1 cellular context compared by ENCODE assay signal in the genomic region with DNA sequence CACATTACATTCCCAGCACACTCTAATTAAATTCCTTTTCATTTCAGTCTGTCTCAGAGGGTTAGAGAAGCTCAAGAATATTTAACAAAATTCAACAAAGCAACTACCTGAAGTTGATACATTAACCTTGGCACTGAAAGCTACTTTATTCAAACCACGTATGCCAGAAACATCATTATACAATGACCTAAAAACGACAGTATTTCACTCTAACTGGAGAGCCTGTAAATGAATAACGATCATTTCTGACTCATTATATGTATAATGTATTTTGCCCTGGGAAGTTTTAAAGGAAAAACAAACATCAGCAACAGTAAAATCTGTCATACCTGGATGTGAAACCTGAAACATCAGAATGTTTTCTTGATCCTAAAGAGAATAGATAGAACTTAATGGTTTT.
A peak's percentile ranks its signal among the peaks of the same experiment; 100 is the strongest.
TF ChIP-seq lines count a peak whose summit lies in the region.

No MANE protein-coding gene starts in this region.

TF ChIP-seq in SK-N-SH treated with all-trans-retinoic acid at 6 μM for 48 hours, 23 proteins besides CTCF, POLR2A, EP300 and RAD21 (continued from another document):
- TF ChIP-seq, protein P1, sequence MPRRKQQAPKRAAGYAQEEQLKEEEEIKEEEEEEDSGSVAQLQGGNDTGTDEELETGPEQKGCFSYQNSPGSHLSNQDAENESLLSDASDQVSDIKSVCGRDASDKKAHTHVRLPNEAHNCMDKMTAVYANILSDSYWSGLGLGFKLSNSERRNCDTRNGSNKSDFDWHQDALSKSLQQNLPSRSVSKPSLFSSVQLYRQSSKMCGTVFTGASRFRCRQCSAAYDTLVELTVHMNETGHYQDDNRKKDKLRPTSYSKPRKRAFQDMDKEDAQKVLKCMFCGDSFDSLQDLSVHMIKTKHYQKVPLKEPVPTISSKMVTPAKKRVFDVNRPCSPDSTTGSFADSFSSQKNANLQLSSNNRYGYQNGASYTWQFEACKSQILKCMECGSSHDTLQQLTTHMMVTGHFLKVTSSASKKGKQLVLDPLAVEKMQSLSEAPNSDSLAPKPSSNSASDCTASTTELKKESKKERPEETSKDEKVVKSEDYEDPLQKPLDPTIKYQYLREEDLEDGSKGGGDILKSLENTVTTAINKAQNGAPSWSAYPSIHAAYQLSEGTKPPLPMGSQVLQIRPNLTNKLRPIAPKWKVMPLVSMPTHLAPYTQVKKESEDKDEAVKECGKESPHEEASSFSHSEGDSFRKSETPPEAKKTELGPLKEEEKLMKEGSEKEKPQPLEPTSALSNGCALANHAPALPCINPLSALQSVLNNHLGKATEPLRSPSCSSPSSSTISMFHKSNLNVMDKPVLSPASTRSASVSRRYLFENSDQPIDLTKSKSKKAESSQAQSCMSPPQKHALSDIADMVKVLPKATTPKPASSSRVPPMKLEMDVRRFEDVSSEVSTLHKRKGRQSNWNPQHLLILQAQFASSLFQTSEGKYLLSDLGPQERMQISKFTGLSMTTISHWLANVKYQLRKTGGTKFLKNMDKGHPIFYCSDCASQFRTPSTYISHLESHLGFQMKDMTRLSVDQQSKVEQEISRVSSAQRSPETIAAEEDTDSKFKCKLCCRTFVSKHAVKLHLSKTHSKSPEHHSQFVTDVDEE (CRISPR knock-in tag; IDR thresholded peaks at IDR 0.05) = no peak
- no peak for TF ChIP-seq PPARA (CRISPR knock-in tag; IDR thresholded peaks at IDR 0.05; ENCODE audit: borderline replicate concordance)
- no peak for TF ChIP-seq ZNF8 (CRISPR knock-in tag; IDR thresholded peaks at IDR 0.05)
- TF ChIP-seq ZFP3 (CRISPR knock-in tag; IDR thresholded peaks at IDR 0.05) = no peak
- TF ChIP-seq, protein P2, sequence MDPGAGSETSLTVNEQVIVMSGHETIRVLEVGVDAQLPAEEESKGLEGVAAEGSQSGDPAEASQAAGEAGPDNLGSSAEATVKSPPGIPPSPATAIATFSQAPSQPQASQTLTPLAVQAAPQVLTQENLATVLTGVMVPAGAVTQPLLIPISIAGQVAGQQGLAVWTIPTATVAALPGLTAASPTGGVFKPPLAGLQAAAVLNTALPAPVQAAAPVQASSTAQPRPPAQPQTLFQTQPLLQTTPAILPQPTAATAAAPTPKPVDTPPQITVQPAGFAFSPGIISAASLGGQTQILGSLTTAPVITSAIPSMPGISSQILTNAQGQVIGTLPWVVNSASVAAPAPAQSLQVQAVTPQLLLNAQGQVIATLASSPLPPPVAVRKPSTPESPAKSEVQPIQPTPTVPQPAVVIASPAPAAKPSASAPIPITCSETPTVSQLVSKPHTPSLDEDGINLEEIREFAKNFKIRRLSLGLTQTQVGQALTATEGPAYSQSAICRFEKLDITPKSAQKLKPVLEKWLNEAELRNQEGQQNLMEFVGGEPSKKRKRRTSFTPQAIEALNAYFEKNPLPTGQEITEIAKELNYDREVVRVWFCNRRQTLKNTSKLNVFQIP (CRISPR knock-in tag; IDR thresholded peaks at IDR 0.05; ENCODE audit: borderline replicate concordance, low read depth) = no peak
- TF ChIP-seq ISL1 (CRISPR knock-in tag; IDR thresholded peaks at IDR 0.05) = 0 out of 2 replicates have a peak, but pooled peaks have one; percentile 18
- no peak for TF ChIP-seq SNAI2 (CRISPR knock-in tag; IDR thresholded peaks at IDR 0.05)
- TF ChIP-seq, protein P3, sequence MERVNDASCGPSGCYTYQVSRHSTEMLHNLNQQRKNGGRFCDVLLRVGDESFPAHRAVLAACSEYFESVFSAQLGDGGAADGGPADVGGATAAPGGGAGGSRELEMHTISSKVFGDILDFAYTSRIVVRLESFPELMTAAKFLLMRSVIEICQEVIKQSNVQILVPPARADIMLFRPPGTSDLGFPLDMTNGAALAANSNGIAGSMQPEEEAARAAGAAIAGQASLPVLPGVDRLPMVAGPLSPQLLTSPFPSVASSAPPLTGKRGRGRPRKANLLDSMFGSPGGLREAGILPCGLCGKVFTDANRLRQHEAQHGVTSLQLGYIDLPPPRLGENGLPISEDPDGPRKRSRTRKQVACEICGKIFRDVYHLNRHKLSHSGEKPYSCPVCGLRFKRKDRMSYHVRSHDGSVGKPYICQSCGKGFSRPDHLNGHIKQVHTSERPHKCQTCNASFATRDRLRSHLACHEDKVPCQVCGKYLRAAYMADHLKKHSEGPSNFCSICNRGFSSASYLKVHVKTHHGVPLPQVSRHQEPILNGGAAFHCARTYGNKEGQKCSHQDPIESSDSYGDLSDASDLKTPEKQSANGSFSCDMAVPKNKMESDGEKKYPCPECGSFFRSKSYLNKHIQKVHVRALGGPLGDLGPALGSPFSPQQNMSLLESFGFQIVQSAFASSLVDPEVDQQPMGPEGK (CRISPR knock-in tag; IDR thresholded peaks at IDR 0.05; ENCODE audit: borderline replicate concordance) = peak; percentile 76; the same call in 1 of the 2 replicates
- TF ChIP-seq ZNF565 (CRISPR knock-in tag; conservative IDR thresholded peaks at IDR 0.05; ENCODE audit: low read depth) = no peak
- TF ChIP-seq ZNF70 (CRISPR knock-in tag; IDR thresholded peaks at IDR 0.05) = no peak
- peak; percentile 62; the same call in 1 of the 2 replicates for TF ChIP-seq TOX (CRISPR knock-in tag; IDR thresholded peaks at IDR 0.05; ENCODE audit: borderline replicate concordance)
- TF ChIP-seq, protein P4, sequence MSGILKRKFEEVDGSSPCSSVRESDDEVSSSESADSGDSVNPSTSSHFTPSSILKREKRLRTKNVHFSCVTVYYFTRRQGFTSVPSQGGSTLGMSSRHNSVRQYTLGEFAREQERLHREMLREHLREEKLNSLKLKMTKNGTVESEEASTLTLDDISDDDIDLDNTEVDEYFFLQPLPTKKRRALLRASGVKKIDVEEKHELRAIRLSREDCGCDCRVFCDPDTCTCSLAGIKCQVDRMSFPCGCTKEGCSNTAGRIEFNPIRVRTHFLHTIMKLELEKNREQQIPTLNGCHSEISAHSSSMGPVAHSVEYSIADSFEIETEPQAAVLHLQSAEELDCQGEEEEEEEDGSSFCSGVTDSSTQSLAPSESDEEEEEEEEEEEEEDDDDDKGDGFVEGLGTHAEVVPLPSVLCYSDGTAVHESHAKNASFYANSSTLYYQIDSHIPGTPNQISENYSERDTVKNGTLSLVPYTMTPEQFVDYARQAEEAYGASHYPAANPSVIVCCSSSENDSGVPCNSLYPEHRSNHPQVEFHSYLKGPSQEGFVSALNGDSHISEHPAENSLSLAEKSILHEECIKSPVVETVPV (CRISPR knock-in tag; IDR thresholded peaks at IDR 0.05) = no peak
- no peak for TF ChIP-seq TCF4 (CRISPR knock-in tag; IDR thresholded peaks at IDR 0.05; ENCODE audit: borderline replicate concordance)
